ENCODE assay signal across 11 cellular contexts in the genomic region with DNA sequence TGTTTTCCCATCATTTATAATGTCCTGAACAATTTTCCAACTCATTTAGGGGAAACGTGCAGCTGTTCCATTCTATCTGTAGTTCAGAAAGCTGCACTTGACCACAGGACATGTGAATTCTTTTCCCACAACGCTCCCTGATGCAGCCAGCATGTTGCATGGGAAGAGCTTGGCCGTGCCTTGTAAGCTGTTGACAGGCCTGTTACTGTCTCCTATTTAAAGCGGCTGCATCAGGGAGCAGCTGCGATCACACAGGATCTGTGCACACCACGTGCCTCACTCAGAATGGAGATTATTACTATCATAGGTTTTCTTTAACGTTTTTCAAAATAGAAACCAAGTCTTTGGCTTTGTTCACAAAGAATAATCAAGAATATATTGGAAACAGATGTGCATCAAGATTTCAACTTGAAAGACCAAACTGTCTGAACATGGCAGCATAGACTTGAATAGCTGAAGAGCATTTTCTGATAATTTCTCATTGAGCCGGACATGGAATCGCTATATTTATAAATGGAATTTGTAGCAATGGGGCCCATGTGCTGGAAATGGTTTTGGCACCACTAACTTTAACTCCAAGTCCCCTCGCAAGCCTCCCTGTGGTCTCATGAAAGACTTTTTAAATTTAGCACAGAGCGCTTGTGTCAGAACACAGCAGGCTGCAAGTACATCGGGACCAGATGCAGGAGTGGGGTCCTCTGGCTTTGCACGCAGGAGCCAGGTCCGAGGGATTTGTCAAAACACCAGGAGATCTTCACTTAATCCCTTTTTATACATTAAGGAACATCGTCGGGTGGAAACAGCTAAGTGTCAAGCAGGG. TPM values are rescaled to one million over a fixed set of nuclear protein-coding genes. Genes with fewer than 3 reads are reported as not detected.
DNase-seq lines count a peak whose midpoint lies in the region; FAIRE-seq and TF ChIP-seq lines count a peak whose summit lies in the region.
"Had no signal": no experiment of that assay in that cellular context is flagged by ENCODE, and none has a peak within 500 bp of the region (broad histone marks: within the 10 kb centered on the region; RNA-seq: fewer than 3 reads in every experiment).

No MANE protein-coding gene starts in this region.

- no peak overlapping the region for H3K18ac ChIP-seq in neuronal stem cell (ENCODE audit: low read length)

- H3K4me1 ChIP-seq in neuronal stem cell (ENCODE audit: control insufficient read depth in 2 of 2, insufficient read depth in 1 of 2, low read depth in 1 of 2, low read length in 2 of 2): peaks cover 6 to 17% of the 10 kb centered on the region in 2 donors
- H3K4me1 ChIP-seq: Caco-2 had no signal

- H3K9me3 Mint-ChIP-seq in activated CD4-positive, alpha-beta memory T cell treated with anti-CD3 and anti-CD28 coated beads for 36 hours: no peaks in the 10 kb centered on the region

- WGBS in neuronal stem cell (ENCODE audit: extremely low coverage in 2 of 2, insufficient read length in 2 of 2, insufficient replicate concordance in 1 of 2), 2 donors: no CpG with 5 or more reads among the region's 16 CpGs

- no peak overlapping the region for H3K4me3 Mint-ChIP-seq in activated CD4-positive, alpha-beta memory T cell treated with anti-CD3 and anti-CD28 coated beads for 36 hours

- H4K8ac ChIP-seq in neuronal stem cell (ENCODE audit: low read depth, low read length): no peak overlapping the region

- peak overlapping the region; percentile 63 for H3K9ac ChIP-seq in neuronal stem cell (ENCODE audit: low read depth, low read length, poor library complexity)

- H2AK5ac ChIP-seq in neuronal stem cell (ENCODE audit: low read depth, low read length): no peak overlapping the region

- no peak overlapping the region for H3K27ac Mint-ChIP-seq in activated CD4-positive, alpha-beta memory T cell treated with anti-CD3 and anti-CD28 coated beads for 36 hours

- no peaks in the 10 kb centered on the region for H3K36me3 Mint-ChIP-seq in activated CD4-positive, alpha-beta memory T cell treated with anti-CD3 and anti-CD28 coated beads for 36 hours

- no peak overlapping the region for H3K14ac ChIP-seq in neuronal stem cell (ENCODE audit: low read length)

- no peaks in the 10 kb centered on the region for H3K9me3 ChIP-seq in neuronal stem cell (replicated peaks in 1 of 2; ENCODE audit: control insufficient read depth in 2 of 2, insufficient read depth in 1 of 2, low read depth in 1 of 2, low read length in 2 of 2)
- H3K9me3 ChIP-seq: Caco-2 had no signal

- H2BK15ac ChIP-seq in neuronal stem cell (ENCODE audit: low read length): no peak overlapping the region

- no peak overlapping the region for H3K23ac ChIP-seq in neuronal stem cell (ENCODE audit: low read depth, low read length, poor library complexity)

- no peak overlapping the region for H2AFZ ChIP-seq in neuronal stem cell (ENCODE audit: low read length)

- no peak overlapping the region for H3K4me3 ChIP-seq in BJ (ENCODE audit: low read depth, low read length)
- peak overlapping the region in 1 of 2 donors; percentile 1 for H3K4me3 ChIP-seq in foreskin fibroblast (ENCODE audit: low read depth in 1 of 2, low read length in 2 of 2)
- no peak overlapping the region for H3K4me3 ChIP-seq in neuronal stem cell (ENCODE audit: low read length in 2 of 2)

- H3K27ac ChIP-seq in neuronal stem cell (replicated peaks; ENCODE audit: low read length): no peak overlapping the region

- CTCF ChIA-PET in BJ (lab: Yijun Ruan, JAX): interaction anchor here (0.7 to 2.2 kb wide), 11 partner anchors 9 to 499 kb away, joined by 3 to 11 read pairs (median 5); no protein-coding TSS in a partner anchor
- CTCF ChIA-PET in activated CD4-positive, alpha-beta memory T cell treated with anti-CD3 and anti-CD28 coated beads for 36 hours (lab: Charles Lee): interaction anchor here (1.0 to 2.8 kb wide), 2 partner anchors 20 to 239 kb away, joined by 3 to 18 read pairs; no protein-coding TSS in a partner anchor

- intact Hi-C loops in activated CD4-positive, alpha-beta memory T cell treated with anti-CD3 and anti-CD28 coated beads for 36 hours (cut with micrococcal nuclease): loop anchor here (5.0 kb wide), 1 partner anchor 254 kb away; no protein-coding TSS in a partner anchor

- H3K4me2 ChIP-seq in neuronal stem cell (ENCODE audit: insufficient read depth, low read length, poor library complexity, severe bottlenecking): no peak overlapping the region

- TF ChIP-seq POLR2A in GM12892 (IDR thresholded peaks at IDR 0.05; ENCODE audit: low read depth, low read length): no peak

- no peak overlapping the region for H2BK5ac ChIP-seq in neuronal stem cell (ENCODE audit: low read length)

- TF ChIP-seq CTCF in BJ (IDR thresholded peaks at IDR 0.05; ENCODE audit: insufficient read depth, low read depth, low read length) (no peak), foreskin fibroblast (IDR thresholded peaks at IDR 0.05; ENCODE audit: low read depth, low read length) (no peak)

- FAIRE-seq in GM12892 (lab: Jason Lieb, UNC): no peak

- H4K91ac ChIP-seq in neuronal stem cell (ENCODE audit: low read depth, low read length, poor library complexity): no peak overlapping the region

- H2BK120ac ChIP-seq in neuronal stem cell (ENCODE audit: low read depth, low read length): no peak overlapping the region

- no peaks in the 10 kb centered on the region for H3K79me1 ChIP-seq in neuronal stem cell (ENCODE audit: low read depth, low read length)

- H2BK12ac ChIP-seq in neuronal stem cell (ENCODE audit: low read length): no peak overlapping the region

- H3K36me3 ChIP-seq in BJ (ENCODE audit: control insufficient read depth, insufficient read depth, low read length) (no peaks in the 10 kb centered on the region), neuronal stem cell (replicated peaks in 1 of 2; ENCODE audit: control insufficient read depth in 2 of 2, insufficient read depth in 2 of 2, low read length in 2 of 2) (peaks cover 4 to 36% of the 10 kb centered on the region in 2 donors)

- H3K4me1 Mint-ChIP-seq in activated CD4-positive, alpha-beta memory T cell treated with anti-CD3 and anti-CD28 coated beads for 36 hours (ENCODE audit: low read depth): peaks cover 13% of the 10 kb centered on the region

- H3K27me3 ChIP-seq in BJ (ENCODE audit: control insufficient read depth, insufficient read depth, low read length) (no peaks in the 10 kb centered on the region), neuronal stem cell (ENCODE audit: control insufficient read depth in 3 of 3, insufficient read depth in 3 of 3, low read depth in 1 of 3, low read length in 3 of 3) (no peaks in the 10 kb centered on the region)

- POLR2A ChIA-PET in BJ (lab: Charles Lee): no interaction called here
- POLR2A ChIA-PET in activated CD4-positive, alpha-beta memory T cell treated with anti-CD3 and anti-CD28 coated beads for 36 hours (lab: Charles Lee): no interaction called here

- H3K27me3 Mint-ChIP-seq in activated CD4-positive, alpha-beta memory T cell treated with anti-CD3 and anti-CD28 coated beads for 36 hours: no peaks in the 10 kb centered on the region

- H3K4ac ChIP-seq in neuronal stem cell (ENCODE audit: low read length): no peak overlapping the region

- DNase-seq in BJ (ENCODE audit: low read depth): peak; percentile 30
- DNase-seq in RPMI7951 (ENCODE audit: low read depth): peak; percentile 1
- DNase-seq in foreskin fibroblast: peak; percentile 75 to 85
- no peak for DNase-seq in neuronal stem cell (ENCODE audit: low spot score)
- no peak for DNase-seq in GM12892 (ENCODE audit: insufficient read length)
- DNase-seq in NCI-H774 (lab: John Stamatoyannopoulos, UW): no peak
- DNase-seq in NCI-H446 treated with DMSO at 0.1 percent for 48 hours (lab: John Stamatoyannopoulos, UW): no peak
- DNase-seq in activated CD4-positive, alpha-beta memory T cell treated with anti-CD3 and anti-CD28 coated beads for 36 hours: no peak
- DNase-seq: Caco-2; NCI-H1048; stimulated activated naive CD8-positive, alpha-beta T cell treated with anti-CD3 and anti-CD28 coated beads, Interleukin-15, Interleukin-2, amounts not matched to agents 100 U/mL and 50 U/mL, for 24 hours had no signal

RNA-seq across cellular contexts. Expression of a gene that starts 40.8 kb away (rescaled TPM):
- polyA plus RNA-seq in BJ (2011; rRNA removed): not detected in 2 replicates
- polyA minus RNA-seq in BJ (2011; rRNA and poly(A)+ RNA removed): under 0.01 TPM in 1 of 2 replicates, not detected in the other
- total RNA-seq in RPMI7951 (2014; rRNA removed; shearing (Covaris generic)): 0.24 and 0.29 TPM in 2 replicates
- polyA plus RNA-seq in neuronal stem cell (2013, experiment 1 of 2): 0.06 TPM
- polyA plus RNA-seq in neuronal stem cell (2013, experiment 2 of 2): 0.03 TPM
- polyA plus RNA-seq in GM12892 (2012; ENCODE audit: missing spikeins): 3.7 TPM
- under 1 TPM; 0.22 to 0.29 TPM for total RNA-seq in activated CD4-positive, alpha-beta memory T cell treated with anti-CD3 and anti-CD28 coated beads for 36 hours

Comparison
In these comparisons a context has a peak if more than half of its experiments do, and no peak if none do; other contexts are left out.
1. DNase-seq: peak in BJ (single experiment), RPMI7951 (single experiment) and foreskin fibroblast (2 of 2); none in neuronal stem cell (single experiment), GM12892 (single experiment), NCI-H774 (single experiment), NCI-H446 treated with DMSO at 0.1 percent for 48 hours (single experiment) and activated CD4-positive, alpha-beta memory T cell treated with anti-CD3 and anti-CD28 coated beads for 36 hours (single experiment).